In genomic region chr1:99745684-99746083, GRCh38 we compare ENCODE assay signal across 1 cellular context.
TF ChIP-seq lines count a peak whose summit lies in the region.

No MANE protein-coding gene starts in this region.

TF ChIP-seq in K562, 482 proteins besides CTCF, POLR2A, EP300 and RAD21 (continued from another document and continues in another):
- TF ChIP-seq ZNF592 (IDR thresholded peaks at IDR 0.05) = peak; percentile 76
- no peak for TF ChIP-seq XRCC3 (IDR thresholded peaks at IDR 0.05)
- TF ChIP-seq MGA (IDR thresholded peaks at IDR 0.05) = peak; percentile 80
- peak; percentile 27; the same call in 1 of the 2 replicates for TF ChIP-seq EP400 (IDR thresholded peaks at IDR 0.05)
- no peak for TF ChIP-seq ZBTB40 (IDR thresholded peaks at IDR 0.05)
- no peak for TF ChIP-seq ZBTB40 (CRISPR knock-in tag; IDR thresholded peaks at IDR 0.05)
- no peak for TF ChIP-seq RFX1 (IDR thresholded peaks at IDR 0.05)
- TF ChIP-seq ID3 (CRISPR knock-in tag; IDR thresholded peaks at IDR 0.05) = no peak
- no peak for TF ChIP-seq ID3 (tag; IDR thresholded peaks at IDR 0.05)
- no peak for TF ChIP-seq HOMEZ (CRISPR knock-in tag; IDR thresholded peaks at IDR 0.05)
- TF ChIP-seq MYC (IDR thresholded peaks at IDR 0.05; ENCODE audit: low read depth, low read length) = peak; percentile 43; the same call in 1 of the 2 replicates
- no peak for TF ChIP-seq MYC (CRISPR knock-in tag; IDR thresholded peaks at IDR 0.05; ENCODE audit: borderline replicate concordance, low read depth)
- no peak for TF ChIP-seq HDAC1 (IDR thresholded peaks at IDR 0.05)
- TF ChIP-seq STAT6 (CRISPR knock-in tag; IDR thresholded peaks at IDR 0.05) = no peak
- TF ChIP-seq RBBP5 (IDR thresholded peaks at IDR 0.05; ENCODE audit: borderline replicate concordance, insufficient read depth, low read length, poor library complexity, severe bottlenecking) = no peak
